Comparison of ENCODE assay signal across 1 cellular context in genomic region chr3:49653636-49654035, GRCh38.
TF ChIP-seq lines count a peak whose summit lies in the region.

No MANE protein-coding gene starts in this region.

TF ChIP-seq in H1, 55 proteins besides CTCF, POLR2A, EP300 and RAD21:
- TF ChIP-seq HDAC2 (IDR thresholded peaks at IDR 0.05; ENCODE audit: borderline replicate concordance in 1 of 2, low read depth in 2 of 2, low read length in 2 of 2) (no peak), POLR2AphosphoS5 (IDR thresholded peaks at IDR 0.05; ENCODE audit: low read depth, low read length) (no peak), ZNF274 (IDR thresholded peaks at IDR 0.05; ENCODE audit: borderline replicate concordance, extremely low read depth, low read length) (no peak), JUND (IDR thresholded peaks at IDR 0.05; ENCODE audit: low read length) (no peak), KDM4A (IDR thresholded peaks at IDR 0.05; ENCODE audit: low read depth, low read length, severe bottlenecking) (no peak), FOSL1 (IDR thresholded peaks at IDR 0.05; ENCODE audit: insufficient read depth, low read depth, low read length) (no peak), CHD2 (IDR thresholded peaks at IDR 0.05; ENCODE audit: low read length) (no peak), CREB1 (IDR thresholded peaks at IDR 0.05) (no peak), SP1 (IDR thresholded peaks at IDR 0.05; ENCODE audit: low read depth, low read length) (no peak), TAF7 (optimal IDR thresholded peaks at IDR 0.05; ENCODE audit: borderline replicate concordance, low read depth, low read length) (no peak), NANOG (IDR thresholded peaks at IDR 0.05; ENCODE audit: insufficient read depth, low read depth, low read length, poor library complexity, severe bottlenecking) (no peak), ASH2L (IDR thresholded peaks at IDR 0.05; ENCODE audit: low read length) (no peak), SRF (IDR thresholded peaks at IDR 0.05; ENCODE audit: low read depth, low read length) (no peak), HDAC6 (IDR thresholded peaks at IDR 0.05; ENCODE audit: low read depth, low read length) (no peak), KDM1A (IDR thresholded peaks at IDR 0.05; ENCODE audit: borderline replicate concordance, low read length) (no peak), RXRA (IDR thresholded peaks at IDR 0.05; ENCODE audit: insufficient read depth, low read depth, low read length) (no peak), SIX5 (IDR thresholded peaks at IDR 0.05; ENCODE audit: low read depth, low read length) (no peak), RFX5 (IDR thresholded peaks at IDR 0.05; ENCODE audit: borderline replicate concordance, low read depth, low read length) (no peak), TAF1 (IDR thresholded peaks at IDR 0.05; ENCODE audit: low read depth, low read length) (no peak), CBX8 (IDR thresholded peaks at IDR 0.05; ENCODE audit: borderline replicate concordance, low read depth, low read length) (no peak)
TF ChIP-seq in H1: peak in this region for 0.
